ENCODE assay signal across 6 cellular contexts in the genomic region with DNA sequence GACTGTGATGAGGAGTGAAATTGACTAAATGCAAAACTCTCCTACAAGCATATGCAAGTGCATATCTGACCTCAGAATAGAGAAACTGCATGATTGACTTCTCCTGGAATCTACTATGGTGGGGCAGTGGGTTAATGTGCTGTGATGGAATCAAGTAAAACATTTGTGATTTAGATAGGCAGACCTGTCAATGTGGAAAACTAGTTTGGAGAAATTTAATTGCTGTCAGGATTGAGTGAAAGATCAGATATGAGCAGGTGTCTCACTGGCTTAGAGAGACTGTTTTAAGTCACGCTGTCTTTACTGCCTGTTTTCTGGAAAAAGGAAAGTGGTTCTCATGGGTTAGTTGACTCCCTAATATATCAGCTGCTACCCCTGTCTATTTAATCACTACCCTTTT.
"Had no signal": no experiment of that assay in that cellular context is flagged by ENCODE, and none has a peak within 500 bp of the region (broad histone marks: within the 10 kb centered on the region; RNA-seq: fewer than 3 reads in every experiment).

No MANE protein-coding gene starts in this region.

- H3K4me3 ChIP-seq: GM23248, K562 had no signal

- H3K4me1 Mint-ChIP-seq: H9 had no signal

- DNase-seq: GM23248, GOT3, H9, HCEC 1CT, IMR-90 had no signal

- H2AFZ ChIP-seq: GM23248 had no signal

- H3K9ac ChIP-seq: GM23248 had no signal

- H3K4me3 Mint-ChIP-seq: H9 had no signal

- ATAC-seq: K562 had no signal

- H3K27ac ChIP-seq: GM23248 had no signal
